ENCODE assay signal across 11 cellular contexts in genomic region chr1:179310721-179311120, GRCh38. TPM values are rescaled to one million over a fixed set of nuclear protein-coding genes. Genes with fewer than 3 reads are reported as not detected.
DNase-seq lines count a peak whose midpoint lies in the region; FAIRE-seq and TF ChIP-seq lines count a peak whose summit lies in the region.
"Had no signal": no experiment of that assay in that cellular context is flagged by ENCODE, and none has a peak within 500 bp of the region (broad histone marks: within the 10 kb centered on the region; RNA-seq: fewer than 3 reads in every experiment).

No MANE protein-coding gene starts in this region.

- FAIRE-seq in HTR-8/SVneo (lab: Jason Lieb, UNC): no peak

- TF ChIP-seq CTCF in choroid plexus epithelial cell (conservative IDR thresholded peaks at IDR 0.05; ENCODE audit: low read depth, low read length): no peak

- H3K4me3 ChIP-seq in choroid plexus epithelial cell (ENCODE audit: low read depth, low read length): no peak overlapping the region
- H3K4me3 ChIP-seq: dorsolateral prefrontal cortex had no signal

- DNase-seq in COLO829 (ENCODE audit: low spot score) (peak; percentile 92), HTR-8/SVneo (ENCODE audit: insufficient read length, low spot score) (peak; percentile 33), choroid plexus epithelial cell (ENCODE audit: low read depth) (peak; percentile 87), myocyte (ENCODE audit: low read depth) (peak; percentile 27), HK-2 (ENCODE audit: unreplicated experiment) (no peak), activated gamma-delta T cell (lab: John Stamatoyannopoulos, UW) (no peak), NAMALWA (ENCODE audit: low spot score) (no peak), DMS114 treated with DMSO at 0.1 percent for 48 hours (lab: John Stamatoyannopoulos, UW; ENCODE audit: unreplicated experiment) (no peak)
- DNase-seq: dorsolateral prefrontal cortex, NCI-H510A treated with DMSO at 0.1 percent for 48 hours, nucleus accumbens had no signal

RNA-seq across cellular contexts. Expression of gene SOAT1, which starts 17.1 kb away (rescaled TPM):
- total RNA-seq in myocyte: 10.0 and 10.7 TPM in 2 replicates
- polyA plus RNA-seq in myocyte (2012): 12.6 TPM

RNA-seq across cellular contexts. Expression of gene AXDND1, which starts 55.0 kb away (rescaled TPM):
- not detected in 2 replicates for total RNA-seq in myocyte
- 0.16 TPM for polyA plus RNA-seq in myocyte (2012)

Comparison
In these comparisons a context has a peak if more than half of its experiments do, and no peak if none do; other contexts are left out.
1. DNase-seq: peak in COLO829 (single experiment), HTR-8/SVneo (single experiment), choroid plexus epithelial cell (single experiment) and myocyte (single experiment); none in HK-2 (single experiment), activated gamma-delta T cell (single experiment), NAMALWA (single experiment) and DMS114 treated with DMSO at 0.1 percent for 48 hours (single experiment).